ENCODE assay signal across 30 cellular contexts in genomic region chr2:95699201-95699600, GRCh38.
"Had no signal": no experiment of that assay in that cellular context is flagged by ENCODE, and none has a peak within 500 bp of the region (broad histone marks: within the 10 kb centered on the region; RNA-seq: fewer than 3 reads in every experiment).

No MANE protein-coding gene starts in this region.

- H3K9me3 ChIP-seq: ovary, psoas muscle, right lobe of liver, sigmoid colon, suprapubic skin, testis, tibial artery, transverse colon, upper lobe of left lung, vagina had no signal

- FAIRE-seq: small intestine had no signal

- H3K9me3 Mint-ChIP-seq: naive thymus-derived CD4-positive, alpha-beta T cell; natural killer cell; stimulated activated memory B cell treated with anti-CD40 and anti-IgM and Interleukin-4, amounts not matched to agents 10 μg/mL and 1 μg/mL and 100 μg/mL, for 72 hours; stimulated activated naive CD8-positive, alpha-beta T cell treated with anti-CD3 and anti-CD28 coated beads, Interleukin-15, amount 100 ng/mL, for 72 hours had no signal

- H3K4me1 Mint-ChIP-seq: naive thymus-derived CD4-positive, alpha-beta T cell; natural killer cell; stimulated activated memory B cell treated with anti-CD40 and anti-IgM and Interleukin-4, amounts not matched to agents 10 μg/mL and 1 μg/mL and 100 μg/mL, for 72 hours; stimulated activated naive CD8-positive, alpha-beta T cell treated with anti-CD3 and anti-CD28 coated beads, Interleukin-15, amount 100 ng/mL, for 72 hours had no signal

- H3K4me1 ChIP-seq: parathyroid adenoma, psoas muscle, sigmoid colon, suprapubic skin, testis, tibial artery, transverse colon, vagina had no signal

- H3K27ac ChIP-seq: ovary, parathyroid adenoma, psoas muscle, right lobe of liver, sigmoid colon, suprapubic skin, testis, tibial artery, transverse colon, upper lobe of left lung, vagina had no signal

- DNase-seq: naive thymus-derived CD4-positive, alpha-beta T cell; natural killer cell; occipital lobe; ovary; posterior cingulate gyrus; psoas muscle; right cardiac atrium; right lobe of liver; sigmoid colon; small intestine; stimulated activated CD4-positive, alpha-beta T cell treated with anti-CD3 and anti-CD28 coated beads, Interleukin-15, amount 100 ng/mL, for 24 hours; stimulated activated CD4-positive, alpha-beta T cell treated with anti-CD3 and anti-CD28 coated beads, Interleukin-2, amount 100 ng/mL, for 24 hours; stimulated activated CD4-positive, alpha-beta T cell treated with anti-CD3 and anti-CD28 coated beads, Interleukin-2, amount 100 ng/mL, for 48 hours; stimulated activated CD4-positive, alpha-beta T cell treated with anti-CD3 and anti-CD28 coated beads, Interleukin-4, amount 100 ng/mL, for 4 hours; stimulated activated CD8-positive, alpha-beta memory T cell treated with anti-CD3 and anti-CD28 coated beads, Interleukin-4, amount 100 ng/mL, for 48 hours; stimulated activated naive CD4-positive, alpha-beta T cell; stimulated activated naive CD8-positive, alpha-beta T cell treated with anti-CD3 and anti-CD28 coated beads, Interleukin-15, amount 100 ng/mL, for 72 hours; stimulated activated naive CD8-positive, alpha-beta T cell treated with anti-CD3 and anti-CD28 coated beads, Interleukin-15, Interleukin-2, amounts not matched to agents 100 U/mL and 50 U/mL, for 24 hours; substantia nigra; testis; tibial artery; transverse colon had no signal

- H3K36me3 ChIP-seq: ovary, right lobe of liver, sigmoid colon, suprapubic skin, tibial artery, transverse colon, upper lobe of left lung, vagina had no signal

- H3K36me3 Mint-ChIP-seq: naive thymus-derived CD4-positive, alpha-beta T cell; natural killer cell; stimulated activated memory B cell treated with anti-CD40 and anti-IgM and Interleukin-4, amounts not matched to agents 10 μg/mL and 1 μg/mL and 100 μg/mL, for 72 hours had no signal

- H3K4me3 Mint-ChIP-seq: naive thymus-derived CD4-positive, alpha-beta T cell; natural killer cell; nephron; neural crest cell; stimulated activated memory B cell treated with anti-CD40 and anti-IgM and Interleukin-4, amounts not matched to agents 10 μg/mL and 1 μg/mL and 100 μg/mL, for 72 hours; stimulated activated naive CD8-positive, alpha-beta T cell treated with anti-CD3 and anti-CD28 coated beads, Interleukin-15, amount 100 ng/mL, for 72 hours had no signal

- H3K4me3 ChIP-seq: ovary, psoas muscle, right lobe of liver, sigmoid colon, suprapubic skin, testis, tibial artery, transverse colon, upper lobe of left lung, vagina had no signal

- H3K9ac ChIP-seq: parathyroid adenoma had no signal

- H2AFZ ChIP-seq: parathyroid adenoma had no signal

- H3K27me3 ChIP-seq: ovary, right lobe of liver, sigmoid colon, suprapubic skin, testis, transverse colon, upper lobe of left lung, vagina had no signal

- ATAC-seq: naive thymus-derived CD4-positive, alpha-beta T cell; natural killer cell; psoas muscle; right cardiac atrium; right lobe of liver; stimulated activated memory B cell treated with anti-CD40 and anti-IgM and Interleukin-4, amounts not matched to agents 10 μg/mL and 1 μg/mL and 100 μg/mL, for 72 hours; stimulated activated naive CD8-positive, alpha-beta T cell treated with anti-CD3 and anti-CD28 coated beads, Interleukin-15, amount 100 ng/mL, for 72 hours; stimulated activated naive CD8-positive, alpha-beta T cell treated with anti-CD3 and anti-CD28 coated beads, Interleukin-15, Interleukin-2, amounts not matched to agents 100 U/mL and 50 U/mL, for 24 hours had no signal

- H3K27ac Mint-ChIP-seq: naive thymus-derived CD4-positive, alpha-beta T cell; natural killer cell; nephron; progenitor cell of endocrine pancreas; stimulated activated memory B cell treated with anti-CD40 and anti-IgM and Interleukin-4, amounts not matched to agents 10 μg/mL and 1 μg/mL and 100 μg/mL, for 72 hours; stimulated activated naive CD8-positive, alpha-beta T cell treated with anti-CD3 and anti-CD28 coated beads, Interleukin-15, amount 100 ng/mL, for 72 hours had no signal
